In genomic region chr14:69612759-69613145, GRCh38 we compare ENCODE assay signal across 8 cellular contexts. TPM values are rescaled to one million over a fixed set of nuclear protein-coding genes. Genes with fewer than 3 reads are reported as not detected.
DNase-seq lines count a peak whose midpoint lies in the region; ATAC-seq and TF ChIP-seq lines count a peak whose summit lies in the region.

No MANE protein-coding gene starts in this region.

- peaks cover 14 to 61% (median 43%) of the 10 kb centered on the region in 11 experiments; a peak in 20 of 22 replicates for H4K20me1 ChIP-seq in BLaER1 treated with 17β-estradiol and CSF1 and Interleukin-3, amounts not matched to agents 10 nM and 100 nM

- H3K9me3 ChIP-seq in BLaER1 treated with 17β-estradiol and CSF1 and Interleukin-3, amounts not matched to agents 10 nM and 100 nM (replicated peaks in 1 of 11) = no peaks in the 10 kb centered on the region

- peak overlapping the region; percentile 87 to 96 (median 94) for H3K4me3 Mint-ChIP-seq in brain
- H3K4me3 Mint-ChIP-seq in memory B cell = peak overlapping the region; percentile 98

- H3K4me3 ChIP-seq in BLaER1 treated with 17β-estradiol and CSF1 and Interleukin-3, amounts not matched to agents 10 nM and 100 nM = peak overlapping the region; percentile 85 to 98 (median 92)

- H3K4me2 ChIP-seq in BLaER1 treated with 17β-estradiol and CSF1 and Interleukin-3, amounts not matched to agents 10 nM and 100 nM = peak overlapping the region; percentile 74 to 99 (median 87)

- H3K9me3 Mint-ChIP-seq in brain (no peaks in the 10 kb centered on the region), memory B cell (no peaks in the 10 kb centered on the region)

- peak overlapping the region; percentile 85 to 98 (median 94) for H3K9ac ChIP-seq in BLaER1 treated with 17β-estradiol and CSF1 and Interleukin-3, amounts not matched to agents 10 nM and 100 nM

- H3K27me3 Mint-ChIP-seq in brain (peaks cover 7% of the 10 kb centered on the region), memory B cell (no peaks in the 10 kb centered on the region)

- H3K27ac ChIP-seq in BLaER1 treated with 17β-estradiol and CSF1 and Interleukin-3, amounts not matched to agents 10 nM and 100 nM = peak overlapping the region; percentile 89 to 97 (median 92)

- H3K36me3 Mint-ChIP-seq in brain (peaks cover 13% of the 10 kb centered on the region), memory B cell (peaks cover 3% of the 10 kb centered on the region)

- peaks cover 0 to 8% (median 0%) of the 10 kb centered on the region in 11 experiments; a peak in 2 of 22 replicates for H3K36me3 ChIP-seq in BLaER1 treated with 17β-estradiol and CSF1 and Interleukin-3, amounts not matched to agents 10 nM and 100 nM

- no peak for ATAC-seq in memory B cell (ENCODE audit: low read depth)
- ATAC-seq in HG03097 (IDR thresholded peaks at IDR 0.05; ENCODE audit: low FRiP score, unreplicated experiment) = no peak
- ATAC-seq in HG02588 (IDR thresholded peaks at IDR 0.05; ENCODE audit: unreplicated experiment) = no peak

- peak in 1 of 2 experiments; percentile 33 for TF ChIP-seq CTCF in brain (conservative IDR thresholded peaks at IDR 0.05)

- no peaks in the 10 kb centered on the region for H3K27me3 ChIP-seq in BLaER1 treated with 17β-estradiol and CSF1 and Interleukin-3, amounts not matched to agents 10 nM and 100 nM

- H3K27ac Mint-ChIP-seq in brain = peak overlapping the region; percentile 75 to 98 (median 91)
- peak overlapping the region; percentile 99 for H3K27ac Mint-ChIP-seq in memory B cell

- H3K4me1 Mint-ChIP-seq in brain = peaks cover 77% of the 10 kb centered on the region
- H3K4me1 Mint-ChIP-seq in memory B cell = peaks cover 50% of the 10 kb centered on the region

- peaks cover 65 to 82% (median 71%) of the 10 kb centered on the region in 10 experiments for H3K4me1 ChIP-seq in BLaER1 treated with 17β-estradiol and CSF1 and Interleukin-3, amounts not matched to agents 10 nM and 100 nM

- DNase-seq in HuH-7.5 (ENCODE audit: low spot score) (peak; percentile 16), memory B cell (ENCODE audit: low spot score in 2 of 2) (no peak), SKM-1 treated with dmso at 0.1 percent for 144 hours (lab: John Stamatoyannopoulos, UW; ENCODE audit: unreplicated experiment) (no peak), 8988T (no peak)

RNA-seq across cellular contexts. Expression of gene SUSD6, which starts 1.4 kb away (rescaled TPM):
- polyA plus RNA-seq in brain (ENCODE audit: insufficient read depth, low read depth, low replicate concordance) = 35.4 TPM

RNA-seq across cellular contexts. Expression of gene CCDC177, which starts 38.1 kb away (rescaled TPM):
- polyA plus RNA-seq in brain (ENCODE audit: insufficient read depth, low read depth, low replicate concordance) = 1.5 TPM
